1 cellular context compared by ENCODE assay signal in genomic region chrX:66008403-66008970, GRCh38.
TF ChIP-seq lines count a peak whose summit lies in the region.

No MANE protein-coding gene starts in this region.

TF ChIP-seq in K562, 482 proteins besides CTCF, POLR2A, EP300 and RAD21 (continued from another document and continues in another):
- no peak for TF ChIP-seq NR2C1 (IDR thresholded peaks at IDR 0.05)
- TF ChIP-seq NR2C1 (tag; IDR thresholded peaks at IDR 0.05): no peak
- no peak for TF ChIP-seq BMI1 (IDR thresholded peaks at IDR 0.05; ENCODE audit: low read length)
- peak in 1 of 2 experiments; percentile 34 for TF ChIP-seq AFF1 (IDR thresholded peaks at IDR 0.05; ENCODE audit: low read depth in 1 of 2, partially characterized antibody in 2 of 2)
- no peak for TF ChIP-seq FOXA3 (CRISPR knock-in tag; conservative IDR thresholded peaks at IDR 0.05 in 1 of 2, IDR thresholded peaks at IDR 0.05 in 1 of 2)
- TF ChIP-seq LEF1 (IDR thresholded peaks at IDR 0.05): peak; percentile 51; the same call in 1 of the 2 replicates
- no peak for TF ChIP-seq SLC30A9 (CRISPR knock-in tag; IDR thresholded peaks at IDR 0.05)
- TF ChIP-seq PHB2 (IDR thresholded peaks at IDR 0.05; ENCODE audit: low read depth): peak; percentile 62; the same call in 1 of the 2 replicates
- peak; percentile 46 for TF ChIP-seq SOX6 (IDR thresholded peaks at IDR 0.05)
- TF ChIP-seq ZNF79 (CRISPR knock-in tag; IDR thresholded peaks at IDR 0.05; ENCODE audit: low read depth): no peak
- TF ChIP-seq ETV6 (IDR thresholded peaks at IDR 0.05; ENCODE audit: borderline replicate concordance in 1 of 2, low read depth in 2 of 2, low read length in 1 of 2): peak in 1 of 2 experiments; percentile 33; a peak in 1 of 4 replicates
- TF ChIP-seq ETV6 (CRISPR knock-in tag; IDR thresholded peaks at IDR 0.05; ENCODE audit: borderline replicate concordance): no peak
- peak; percentile 88 for TF ChIP-seq TCF3 (CRISPR knock-in tag; IDR thresholded peaks at IDR 0.05)
- TF ChIP-seq NFE2 (IDR thresholded peaks at IDR 0.05; ENCODE audit: low read depth): no peak
- TF ChIP-seq NCOR1 (IDR thresholded peaks at IDR 0.05): peak; percentile 87
- peak; percentile 89 for TF ChIP-seq CBFA2T2 (conservative IDR thresholded peaks at IDR 0.05)
- 0 out of 2 replicates have a peak, but pooled peaks have one; percentile 51 for TF ChIP-seq ZEB2 (IDR thresholded peaks at IDR 0.05)
- peak; percentile 69 for TF ChIP-seq HDAC3 (IDR thresholded peaks at IDR 0.05; ENCODE audit: borderline replicate concordance, partially characterized antibody)
- TF ChIP-seq ILF3 (IDR thresholded peaks at IDR 0.05; ENCODE audit: borderline replicate concordance): no peak
- TF ChIP-seq NCOA1 (IDR thresholded peaks at IDR 0.05; ENCODE audit: low read depth): peak; percentile 67; the same call in 1 of the 2 replicates
- TF ChIP-seq KLF13 (tag; IDR thresholded peaks at IDR 0.05; ENCODE audit: borderline replicate concordance, low read depth): no peak
- no peak for TF ChIP-seq MEF2D (tag; conservative IDR thresholded peaks at IDR 0.05; ENCODE audit: low read depth)
- TF ChIP-seq SUPT5H (IDR thresholded peaks at IDR 0.05): no peak
- TF ChIP-seq ZSCAN32 (CRISPR knock-in tag; IDR thresholded peaks at IDR 0.05): no peak
- TF ChIP-seq RBFOX2 (IDR thresholded peaks at IDR 0.05; ENCODE audit: low read depth, low read length): no peak
- no peak for TF ChIP-seq NONO (IDR thresholded peaks at IDR 0.05; ENCODE audit: low read depth in 2 of 2, low read length in 1 of 2)
- TF ChIP-seq KLF10 (CRISPR knock-in tag; IDR thresholded peaks at IDR 0.05): no peak
- peak; percentile 76; the same call in 1 of the 2 replicates for TF ChIP-seq RNF2 (IDR thresholded peaks at IDR 0.05)
- no peak for TF ChIP-seq PPARD (CRISPR knock-in tag; IDR thresholded peaks at IDR 0.05)
- no peak for TF ChIP-seq CREBBP (IDR thresholded peaks at IDR 0.05; ENCODE audit: low read depth, low read length)
- TF ChIP-seq MLLT1 (IDR thresholded peaks at IDR 0.05): peak in 1 of 2 experiments; percentile 34; a peak in 1 of 4 replicates
- TF ChIP-seq MTA2 (IDR thresholded peaks at IDR 0.05; ENCODE audit: low read depth): peak; percentile 64
- TF ChIP-seq ZNF282 (CRISPR knock-in tag; IDR thresholded peaks at IDR 0.05): no peak
- TF ChIP-seq CCNT2 (IDR thresholded peaks at IDR 0.05; ENCODE audit: borderline replicate concordance, extremely low read depth, insufficient read length, low read depth, low read length): peak; percentile 26
- TF ChIP-seq CREM (IDR thresholded peaks at IDR 0.05; ENCODE audit: low read depth): peak; percentile 36; the same call in 1 of the 2 replicates
- peak; percentile 61 for TF ChIP-seq SMARCA4 (IDR thresholded peaks at IDR 0.05)
- no peak for TF ChIP-seq REST (CRISPR knock-in tag; IDR thresholded peaks at IDR 0.05; ENCODE audit: low read depth)
- TF ChIP-seq RBM14 (IDR thresholded peaks at IDR 0.05; ENCODE audit: borderline replicate concordance, insufficient read depth, low read depth, low read length): no peak
- TF ChIP-seq TRIM24 (IDR thresholded peaks at IDR 0.05): peak; percentile 50 to 64; a peak in 2 of 4 replicates
- TF ChIP-seq ARID1B (IDR thresholded peaks at IDR 0.05): peak; percentile 89
- 0 out of 2 replicates have a peak, but pooled peaks have one; percentile 7 for TF ChIP-seq ZNF589 (CRISPR knock-in tag; IDR thresholded peaks at IDR 0.05; ENCODE audit: low read depth)
- peak; percentile 86 for TF ChIP-seq MEIS2 (IDR thresholded peaks at IDR 0.05; ENCODE audit: partially characterized antibody)
- no peak for TF ChIP-seq GATAD2B (IDR thresholded peaks at IDR 0.05; ENCODE audit: borderline replicate concordance)
- TF ChIP-seq HDAC2 (IDR thresholded peaks at IDR 0.05): peak; percentile 48; the same call in 1 of the 2 replicates
- no peak for TF ChIP-seq FOSL1 (tag; conservative IDR thresholded peaks at IDR 0.05)
- peak; percentile 45; the same call in 1 of the 2 replicates for TF ChIP-seq PML (IDR thresholded peaks at IDR 0.05; ENCODE audit: low read length)
- no peak for TF ChIP-seq BHLHE40 (IDR thresholded peaks at IDR 0.05; ENCODE audit: low read length)
- TF ChIP-seq MECOM (CRISPR knock-in tag; IDR thresholded peaks at IDR 0.05): no peak
- no peak for TF ChIP-seq ZNF280A (IDR thresholded peaks at IDR 0.05; ENCODE audit: low read depth, partially characterized antibody)
- TF ChIP-seq TAL1 (IDR thresholded peaks at IDR 0.05): peak; percentile 87
- TF ChIP-seq NKRF (IDR thresholded peaks at IDR 0.05; ENCODE audit: borderline replicate concordance): no peak
- peak; percentile 64 to 81; a peak in 3 of 4 replicates for TF ChIP-seq RCOR1 (IDR thresholded peaks at IDR 0.05; ENCODE audit: borderline replicate concordance in 1 of 2, low read depth in 2 of 2, low read length in 2 of 2)
- TF ChIP-seq HNRNPLL (IDR thresholded peaks at IDR 0.05; ENCODE audit: low read depth, low read length, poor library complexity, severe bottlenecking): no peak
- TF ChIP-seq NR2F6 (CRISPR knock-in tag; IDR thresholded peaks at IDR 0.05): no peak
- peak; percentile 61; the same call in 1 of the 2 replicates for TF ChIP-seq KLF16 (IDR thresholded peaks at IDR 0.05)
- TF ChIP-seq MXI1 (IDR thresholded peaks at IDR 0.05; ENCODE audit: low read depth, low read length): no peak
- no peak for TF ChIP-seq MYC (IDR thresholded peaks at IDR 0.05; ENCODE audit: low read depth, low read length)
- TF ChIP-seq MYC (CRISPR knock-in tag; IDR thresholded peaks at IDR 0.05; ENCODE audit: borderline replicate concordance, low read depth): no peak
- peak; percentile 41; the same call in 1 of the 2 replicates for TF ChIP-seq NFRKB (IDR thresholded peaks at IDR 0.05; ENCODE audit: low read depth)
- TF ChIP-seq SMC3 (conservative IDR thresholded peaks at IDR 0.05; ENCODE audit: insufficient read depth, low read depth, low read length): no peak
- peak; percentile 95 to 96 for TF ChIP-seq KDM1A (IDR thresholded peaks at IDR 0.05)
- peak in 1 of 2 experiments; percentile 21 for TF ChIP-seq NCOA2 (IDR thresholded peaks at IDR 0.05; ENCODE audit: partially characterized antibody in 2 of 2)
- no peak for TF ChIP-seq ZNF347 (CRISPR knock-in tag; IDR thresholded peaks at IDR 0.05; ENCODE audit: low read depth)
- TF ChIP-seq CREB3L1 (IDR thresholded peaks at IDR 0.05; ENCODE audit: borderline replicate concordance, low read depth): no peak
- peak; percentile 94 for TF ChIP-seq CBFA2T3 (IDR thresholded peaks at IDR 0.05)
